22 cellular contexts compared by ENCODE assay signal in genomic region chr9:91354846-91355245, GRCh38. TPM values are rescaled to one million over a fixed set of nuclear protein-coding genes. Genes with fewer than 3 reads are reported as not detected.
DNase-seq lines count a peak whose midpoint lies in the region; ATAC-seq, FAIRE-seq and TF ChIP-seq lines count a peak whose summit lies in the region.
"Had no signal": no experiment of that assay in that cellular context is flagged by ENCODE, and none has a peak within 500 bp of the region (broad histone marks: within the 10 kb centered on the region; RNA-seq: fewer than 3 reads in every experiment).

No MANE protein-coding gene starts in this region.

- H3K9me3 ChIP-seq in adipocyte (ENCODE audit: control insufficient read depth, low read length) = no peaks in the 10 kb centered on the region
- H3K9me3 ChIP-seq in left lung = no peaks in the 10 kb centered on the region
- no peaks in the 10 kb centered on the region for H3K9me3 ChIP-seq in kidney (ENCODE audit: control insufficient read depth in 1 of 2, low read length in 2 of 2)

- H3K4me1 Mint-ChIP-seq in activated CD4-positive, alpha-beta memory T cell treated with anti-CD3 and anti-CD28 coated beads for 36 hours (ENCODE audit: low read depth) = peaks cover 59% of the 10 kb centered on the region
- peaks cover 74% of the 10 kb centered on the region for H3K4me1 Mint-ChIP-seq in activated CD4-positive, alpha-beta memory T cell treated with anti-CD3 and anti-CD28 coated beads, Interleukin-2, amount 10 ng/mL, durations not matched to agents 7 days and 5 days
- peaks cover 15% of the 10 kb centered on the region for H3K4me1 Mint-ChIP-seq in Calu3 (ENCODE audit: low read depth, unreplicated experiment)

- H3K27ac ChIP-seq in left lung = no peak overlapping the region
- no peak overlapping the region for H3K27ac ChIP-seq in kidney (ENCODE audit: low read depth in 2 of 2, low read length in 2 of 2)

- no peaks in the 10 kb centered on the region for H3K27me3 Mint-ChIP-seq in activated CD4-positive, alpha-beta memory T cell treated with anti-CD3 and anti-CD28 coated beads for 36 hours
- no peaks in the 10 kb centered on the region for H3K27me3 Mint-ChIP-seq in activated CD4-positive, alpha-beta memory T cell treated with anti-CD3 and anti-CD28 coated beads, Interleukin-2, amount 10 ng/mL, durations not matched to agents 7 days and 5 days
- H3K27me3 Mint-ChIP-seq in Calu3 (ENCODE audit: unreplicated experiment) = no peaks in the 10 kb centered on the region
- H3K27me3 Mint-ChIP-seq: IgD-negative memory B cell had no signal

- peak overlapping the region; percentile 21 for H3K27ac Mint-ChIP-seq in activated CD4-positive, alpha-beta memory T cell treated with anti-CD3 and anti-CD28 coated beads for 36 hours
- H3K27ac Mint-ChIP-seq in activated CD4-positive, alpha-beta memory T cell treated with anti-CD3 and anti-CD28 coated beads, Interleukin-2, amount 10 ng/mL, durations not matched to agents 7 days and 5 days = no peak overlapping the region
- H3K27ac Mint-ChIP-seq in Calu3 (ENCODE audit: unreplicated experiment) = no peak overlapping the region
- H3K27ac Mint-ChIP-seq: IgD-negative memory B cell had no signal

- peaks cover 69% of the 10 kb centered on the region for H3K36me3 Mint-ChIP-seq in activated CD4-positive, alpha-beta memory T cell treated with anti-CD3 and anti-CD28 coated beads for 36 hours
- peaks cover 78% of the 10 kb centered on the region for H3K36me3 Mint-ChIP-seq in activated CD4-positive, alpha-beta memory T cell treated with anti-CD3 and anti-CD28 coated beads, Interleukin-2, amount 10 ng/mL, durations not matched to agents 7 days and 5 days (ENCODE audit: low read depth)
- H3K36me3 Mint-ChIP-seq in Calu3 (ENCODE audit: insufficient read depth, unreplicated experiment) = no peaks in the 10 kb centered on the region

- H3K36me3 ChIP-seq in adipocyte (ENCODE audit: control insufficient read depth, insufficient read depth, low read length, severe bottlenecking) (peaks cover 32% of the 10 kb centered on the region), left lung (peaks cover 0 to 24% of the 10 kb centered on the region in 2 donors), kidney (ENCODE audit: control insufficient read depth in 1 of 2, insufficient read depth in 2 of 2, low read length in 2 of 2) (peaks cover 3 to 16% of the 10 kb centered on the region in 2 donors)

- no peak overlapping the region for H3K4me3 ChIP-seq in adipocyte (ENCODE audit: low read length)
- no peak overlapping the region for H3K4me3 ChIP-seq in left lung
- H3K4me3 ChIP-seq in kidney (ENCODE audit: low read length in 2 of 2) = no peak overlapping the region

- no TSS peak for BruUV-seq in Calu3 (replicated peaks; lab: Mats Ljungman, UMichigan)

- ATAC-seq in left lung = peak; percentile 45
- ATAC-seq in HG02588 (IDR thresholded peaks at IDR 0.05; ENCODE audit: unreplicated experiment) = no peak

- H3K4me1 ChIP-seq in adipocyte (ENCODE audit: control insufficient read depth, insufficient read depth, low read length) = peaks cover 7% of the 10 kb centered on the region
- peaks cover 0 to 10% of the 10 kb centered on the region in 2 donors for H3K4me1 ChIP-seq in left lung
- H3K4me1 ChIP-seq in kidney (ENCODE audit: control insufficient read depth in 1 of 2, insufficient read depth in 1 of 2, low read depth in 1 of 2, low read length in 2 of 2) = peaks cover 8 to 11% of the 10 kb centered on the region in 2 donors

- TF ChIP-seq CTCF in left lung (IDR thresholded peaks at IDR 0.05) = no peak
- TF ChIP-seq CTCF in Calu3 (IDR thresholded peaks at IDR 0.05; ENCODE audit: unreplicated experiment) = no peak
- TF ChIP-seq CTCF in kidney (IDR thresholded peaks at IDR 0.05; ENCODE audit: borderline replicate concordance, extremely low read depth, insufficient read depth) = no peak

- H3K27me3 ChIP-seq in adipocyte (replicated peaks; ENCODE audit: control insufficient read depth, insufficient read depth, low read length) = no peaks in the 10 kb centered on the region
- no peaks in the 10 kb centered on the region for H3K27me3 ChIP-seq in left lung

- FAIRE-seq in kidney (lab: Jason Lieb, UNC) = no peak
- FAIRE-seq: GM12891, GM18507 had no signal

- intact Hi-C loops in activated CD4-positive, alpha-beta memory T cell treated with anti-CD3 and anti-CD28 coated beads for 36 hours (cut with micrococcal nuclease) = no loop called here
- intact Hi-C loops in left lung (cut with DNase I) (no loop called here), Calu3 (cut with micrococcal nuclease; ENCODE audit: unreplicated experiment) (loop anchor here (10.0 kb wide), 1 partner anchor 70 kb away; the partner anchor contains the start of gene NFIL3), kidney (cut with DNase I) (no loop called here)

- H3K9me3 Mint-ChIP-seq in activated CD4-positive, alpha-beta memory T cell treated with anti-CD3 and anti-CD28 coated beads for 36 hours = no peaks in the 10 kb centered on the region
- H3K9me3 Mint-ChIP-seq in activated CD4-positive, alpha-beta memory T cell treated with anti-CD3 and anti-CD28 coated beads, Interleukin-2, amount 10 ng/mL, durations not matched to agents 7 days and 5 days = no peaks in the 10 kb centered on the region
- H3K9me3 Mint-ChIP-seq in Calu3 (ENCODE audit: low read depth, unreplicated experiment) = no peaks in the 10 kb centered on the region
- H3K9me3 Mint-ChIP-seq: IgD-negative memory B cell had no signal

- no peak overlapping the region for H3K4me3 Mint-ChIP-seq in activated CD4-positive, alpha-beta memory T cell treated with anti-CD3 and anti-CD28 coated beads for 36 hours
- no peak overlapping the region for H3K4me3 Mint-ChIP-seq in activated CD4-positive, alpha-beta memory T cell treated with anti-CD3 and anti-CD28 coated beads, Interleukin-2, amount 10 ng/mL, durations not matched to agents 7 days and 5 days
- H3K4me3 Mint-ChIP-seq in Calu3 (ENCODE audit: low read depth, unreplicated experiment) = no peak overlapping the region
- H3K4me3 Mint-ChIP-seq: IgD-negative memory B cell had no signal

- H3K9ac ChIP-seq in adipocyte (ENCODE audit: low read length) (no peak overlapping the region), kidney (ENCODE audit: low read length in 2 of 2) (no peak overlapping the region)

- POLR2A ChIA-PET in activated CD4-positive, alpha-beta memory T cell treated with anti-CD3 and anti-CD28 coated beads for 36 hours (lab: Charles Lee) = interaction anchor here (1.2 kb wide), 1 partner anchor 70 kb away, joined by 3 read pairs; no protein-coding TSS in a partner anchor
- POLR2A ChIA-PET in activated CD4-positive, alpha-beta memory T cell treated with anti-CD3 and anti-CD28 coated beads, Interleukin-2, amount 10 ng/mL, durations not matched to agents 7 days and 5 days (lab: Charles Lee) = interaction anchor here (0.6 to 9.5 kb wide), 6 partner anchors 8 to 254 kb away, joined by 3 to 296 read pairs (median 5); partner anchors contain the start of gene NFIL3

- CTCF ChIA-PET in activated CD4-positive, alpha-beta memory T cell treated with anti-CD3 and anti-CD28 coated beads for 36 hours (lab: Charles Lee) = interaction anchor here (0.6 to 1.2 kb wide), 2 partner anchors 58 to 304 kb away, joined by 3 read pairs; no protein-coding TSS in a partner anchor
- CTCF ChIA-PET in activated CD4-positive, alpha-beta memory T cell treated with anti-CD3 and anti-CD28 coated beads, Interleukin-2, amount 10 ng/mL, durations not matched to agents 7 days and 5 days (lab: Charles Lee) = no interaction called here
- CTCF ChIA-PET in Calu3 (lab: Charles Lee) = interaction anchor here (0.7 kb wide), 1 partner anchor 8 kb away, joined by 4 read pairs; no protein-coding TSS in a partner anchor

- DNase-seq in activated CD4-positive, alpha-beta memory T cell treated with anti-CD3 and anti-CD28 coated beads for 36 hours = no peak
- no peak for DNase-seq in activated CD4-positive, alpha-beta memory T cell treated with anti-CD3 and anti-CD28 coated beads, Interleukin-2, amount 10 ng/mL, durations not matched to agents 7 days and 5 days
- DNase-seq in HCEC 1CT (peak; percentile 31), adipocyte (ENCODE audit: low read depth) (peak; percentile 54), left lung (no peak), Calu3 (no peak), kidney (no peak)
- DNase-seq: 8988T, C1 segment of cervical spinal cord, DMS 273 treated with DMSO at 0.1 percent for 48 hours, GF-D8, GOT3, NCI-H1930, NCI-H2171, NCI-H446 treated with DMSO at 0.1 percent for 48 hours, NCI-H748 treated with DMSO at 0.1 percent for 48 hours, RPMI8226, SIG-M5 had no signal

RNA-seq across cellular contexts. Expression of gene AUH, which starts 6.9 kb away (rescaled TPM):
- total RNA-seq in activated CD4-positive, alpha-beta memory T cell treated with anti-CD3 and anti-CD28 coated beads for 36 hours = 10 to 100 TPM; 38.8 to 40.9 TPM
- 10 to 100 TPM; 34.8 to 39.3 TPM for total RNA-seq in activated CD4-positive, alpha-beta memory T cell treated with anti-CD3 and anti-CD28 coated beads, Interleukin-2, amount 10 ng/mL, durations not matched to agents 7 days and 5 days
- total RNA-seq in left lung (10 to 100 TPM; 13.6 to 16.8 TPM), Calu3 (2022) (12.6 and 13.4 TPM in 2 replicates), kidney (31.6 TPM)
- polyA plus RNA-seq in kidney (ENCODE audit: insufficient read depth, low read depth, low replicate concordance) = 63.5 TPM

Comparison
In these comparisons a context has a peak if more than half of its experiments do, and no peak if none do; other contexts are left out.
1. DNase-seq: peak in HCEC 1CT (single experiment) and adipocyte (single experiment); none in activated CD4-positive, alpha-beta memory T cell treated with anti-CD3 and anti-CD28 coated beads for 36 hours (single experiment), activated CD4-positive, alpha-beta memory T cell treated with anti-CD3 and anti-CD28 coated beads, Interleukin-2, amount 10 ng/mL, durations not matched to agents 7 days and 5 days (single experiment), left lung (0 of 2), Calu3 (single experiment) and kidney (single experiment).